ENCODE assay signal across 28 cellular contexts in genomic region chrY:7957773-7958172, GRCh38.
"Had no signal": no experiment of that assay in that cellular context is flagged by ENCODE, and none has a peak within 500 bp of the region (broad histone marks: within the 10 kb centered on the region; RNA-seq: fewer than 3 reads in every experiment).

No MANE protein-coding gene starts in this region.

- H3K27me3 ChIP-seq: brain microvascular endothelial cell, cardiac muscle cell had no signal

- H3K4me3 ChIP-seq: cardiac muscle cell, SK-N-MC had no signal

- H3K36me3 ChIP-seq: brain microvascular endothelial cell, cardiac muscle cell had no signal

- DNase-seq: activated B cell treated with CpG ODN at 0.5 μM for 24 hours; activated CD4-positive, alpha-beta memory T cell treated with anti-CD3 and anti-CD28 coated beads for 36 hours; activated CD4-positive, alpha-beta T cell treated with anti-CD3 and anti-CD28 coated beads for 1 hour; activated CD4-positive, alpha-beta T cell treated with anti-CD3 and anti-CD28 coated beads, Interleukin-2, amount 10 ng/mL, durations not matched to agents 24 days and 14 days; activated CD8-positive, alpha-beta memory T cell treated with anti-CD3 and anti-CD28 coated beads for 24 hours; activated gamma-delta T cell; activated naive CD4-positive, alpha-beta T cell treated with anti-CD3 and anti-CD28 coated beads for 36 hours; activated T-cell treated with anti-CD3 and anti-CD28 coated beads for 4 hours; activated T-cell treated with anti-CD3 and anti-CD28 coated beads, Interleukin-2, amount 50 U/mL, for 48 hours; amygdala; brain microvascular endothelial cell; MM.1S; NCI-H1105; NCI-H1436 treated with DMSO at 0.1 percent for 48 hours; NCI-H187; NCI-H2081; NCI-H2227 treated with DMSO at 0.1 percent for 48 hours; NCI-H446 treated with DMSO at 0.1 percent for 48 hours; NCI-H524 treated with DMSO at 0.1 percent for 48 hours; NCI-H82; RPMI8226; T-cell; T-helper 2 cell; T1000 had no signal

- ATAC-seq: activated T-helper 17 cell treated with anti-CD3 and anti-CD28 coated beads, Interleukin-2, amount 50 U/mL, for 72 hours; Right ventricle myocardium inferior; T-cell had no signal

- H3K27ac ChIP-seq: brain microvascular endothelial cell, cardiac muscle cell, SK-N-MC had no signal
